ENCODE assay signal across 8 cellular contexts in the genomic region with DNA sequence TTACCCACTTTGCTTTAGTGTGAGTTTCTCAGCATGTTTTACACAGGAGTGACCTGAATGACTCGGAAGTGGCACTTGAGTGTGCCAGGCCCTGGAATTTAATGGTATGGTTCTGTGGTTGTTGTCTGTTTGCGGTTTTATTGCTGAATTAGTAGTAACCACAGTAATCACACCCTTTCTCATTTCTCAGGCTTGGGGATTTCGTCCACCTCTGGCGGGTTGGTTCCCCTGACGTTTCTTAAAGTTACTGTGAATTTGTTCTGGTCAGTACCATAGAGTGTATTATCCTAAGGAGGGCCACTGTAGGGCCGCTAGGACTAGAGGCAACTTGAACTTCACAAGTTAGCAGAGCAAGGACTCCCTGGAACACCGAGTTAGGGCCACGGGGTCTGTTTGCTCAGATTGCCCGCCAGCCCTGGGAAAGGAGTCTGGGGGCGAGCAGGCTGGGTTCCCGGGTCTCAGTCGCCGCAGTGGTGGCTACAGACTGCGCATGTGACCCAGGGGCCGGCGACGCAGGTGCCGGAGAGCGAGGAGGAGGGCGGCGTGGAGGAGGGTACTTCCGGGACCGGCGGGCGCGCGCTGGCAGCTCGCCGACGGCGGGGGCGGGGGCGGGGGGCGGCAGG. TPM values are rescaled to one million over a fixed set of nuclear protein-coding genes. Genes with fewer than 3 reads are reported as not detected.
DNase-seq lines count a peak whose midpoint lies in the region; TF ChIP-seq lines count a peak whose summit lies in the region.

No MANE protein-coding gene starts in this region.

- H3F3A ChIP-seq in GM23248 (ENCODE audit: insufficient read depth) = no peaks in the 10 kb centered on the region

- no peaks in the 10 kb centered on the region for H3K36me3 Mint-ChIP-seq in activated CD4-positive, alpha-beta T cell treated with anti-CD3 and anti-CD28 coated beads, Interleukin-2, amount 10 ng/mL, durations not matched to agents 7 days and 5 days (ENCODE audit: low read depth)

- CTCF ChIA-PET in activated CD4-positive, alpha-beta T cell treated with anti-CD3 and anti-CD28 coated beads, Interleukin-2, amount 10 ng/mL, durations not matched to agents 7 days and 5 days (lab: Charles Lee) = interaction anchor here (0.6 kb wide), 2 partner anchors 9 to 16 kb away, joined by 3 read pairs; no protein-coding TSS in a partner anchor

- H3K4me1 ChIP-seq in GM23248 (ENCODE audit: insufficient read depth) (no peaks in the 10 kb centered on the region), stomach smooth muscle (ENCODE audit: control insufficient read depth, insufficient read depth, low read length) (peaks cover 5% of the 10 kb centered on the region)

- peaks cover 7% of the 10 kb centered on the region for H3K27me3 Mint-ChIP-seq in activated CD4-positive, alpha-beta T cell treated with anti-CD3 and anti-CD28 coated beads, Interleukin-2, amount 10 ng/mL, durations not matched to agents 7 days and 5 days

- H4K20me1 ChIP-seq in GM23248 (ENCODE audit: insufficient read depth) = no peaks in the 10 kb centered on the region

- no peak overlapping the region for H3K4me2 ChIP-seq in GM23248 (ENCODE audit: unreplicated experiment)

- TF ChIP-seq CTCF in astrocyte of the cerebellum (IDR thresholded peaks at IDR 0.05; ENCODE audit: low read depth, low read length, missing control alignments) = no peak

- no peak overlapping the region for H3K27ac ChIP-seq in GM23248
- H3K27ac ChIP-seq in KOPT-K1 (ENCODE audit: low read depth, low read length, poor library complexity, severe bottlenecking) = peak overlapping the region; percentile 74
- peak overlapping the region; percentile 95 for H3K27ac ChIP-seq in layer of hippocampus (ENCODE audit: low read depth, low read length)
- peak overlapping the region; percentile 68 for H3K27ac ChIP-seq in stomach smooth muscle (ENCODE audit: low read length)

- H3K36me3 ChIP-seq in GM23248 (ENCODE audit: low read depth) (no peaks in the 10 kb centered on the region), KOPT-K1 (ENCODE audit: insufficient read depth, low read length) (no peaks in the 10 kb centered on the region), stomach smooth muscle (ENCODE audit: control insufficient read depth in 2 of 2, insufficient read depth in 2 of 2, low read length in 2 of 2) (no peaks in the 10 kb centered on the region)

- no peaks in the 10 kb centered on the region for H3K9me3 Mint-ChIP-seq in activated CD4-positive, alpha-beta T cell treated with anti-CD3 and anti-CD28 coated beads, Interleukin-2, amount 10 ng/mL, durations not matched to agents 7 days and 5 days

- POLR2A ChIA-PET in activated CD4-positive, alpha-beta T cell treated with anti-CD3 and anti-CD28 coated beads, Interleukin-2, amount 10 ng/mL, durations not matched to agents 7 days and 5 days (lab: Charles Lee) = interaction anchor here (0.6 to 0.9 kb wide), 2 partner anchors 16 to 86 kb away, joined by 3 to 4 read pairs; a partner anchor contains a TSS

- H3K27me3 ChIP-seq in GM23248 (replicated peaks; ENCODE audit: insufficient read depth) = peaks cover 71% of the 10 kb centered on the region
- no peaks in the 10 kb centered on the region for H3K27me3 ChIP-seq in layer of hippocampus (ENCODE audit: control insufficient read depth, insufficient read depth, low read length)
- no peaks in the 10 kb centered on the region for H3K27me3 ChIP-seq in stomach smooth muscle (ENCODE audit: control insufficient read depth in 1 of 2, insufficient read depth in 2 of 2, low read length in 2 of 2)

- H3K27ac Mint-ChIP-seq in activated CD4-positive, alpha-beta T cell treated with anti-CD3 and anti-CD28 coated beads, Interleukin-2, amount 10 ng/mL, durations not matched to agents 7 days and 5 days = peak overlapping the region; percentile 92

- peaks cover 44% of the 10 kb centered on the region for H3K4me1 Mint-ChIP-seq in activated CD4-positive, alpha-beta T cell treated with anti-CD3 and anti-CD28 coated beads, Interleukin-2, amount 10 ng/mL, durations not matched to agents 7 days and 5 days

- H3K4me3 Mint-ChIP-seq in activated CD4-positive, alpha-beta T cell treated with anti-CD3 and anti-CD28 coated beads, Interleukin-2, amount 10 ng/mL, durations not matched to agents 7 days and 5 days = peak overlapping the region; percentile 89

- no peak for DNase-seq in activated CD4-positive, alpha-beta T cell treated with anti-CD3 and anti-CD28 coated beads, Interleukin-2, amount 10 ng/mL, durations not matched to agents 7 days and 5 days
- no peak for DNase-seq in activated CD4-positive, alpha-beta T cell treated with anti-CD3 and anti-CD28 coated beads for 48 hours
- peak; percentile 3 for DNase-seq in GM23248
- DNase-seq in astrocyte of the cerebellum (ENCODE audit: low read depth) = no peak
- DNase-seq in GM03348 (ENCODE audit: low spot score) = no peak

- no peaks in the 10 kb centered on the region for H3K9me2 ChIP-seq in GM23248 (ENCODE audit: insufficient read depth)

- H3K79me2 ChIP-seq in GM23248 (ENCODE audit: insufficient read depth) = no peaks in the 10 kb centered on the region

- WGBS in GM23248 (ENCODE audit: low coverage in 1 of 2, low lambda C conversion rate in 2 of 2, missing lambda C conversion rate in 2 of 2), 2 experiments = 6 to 8% methylated on average over 20 to 34 of the region's 34 CpGs

- peak overlapping the region; percentile 58 for H2AFZ ChIP-seq in GM23248

- H3K4me3 ChIP-seq in GM23248 (peak overlapping the region; percentile 63), astrocyte of the cerebellum (ENCODE audit: low read depth, low read length) (peak overlapping the region; percentile 81), stomach smooth muscle (ENCODE audit: low read length in 2 of 2) (peak overlapping the region; percentile 65 to 81)

- no peak overlapping the region for H3K9ac ChIP-seq in GM23248
- peak overlapping the region; percentile 65 to 85 for H3K9ac ChIP-seq in stomach smooth muscle (ENCODE audit: low read length in 2 of 2)

- no peaks in the 10 kb centered on the region for H3K9me3 ChIP-seq in GM23248 (ENCODE audit: low read depth)
- no peaks in the 10 kb centered on the region for H3K9me3 ChIP-seq in KOPT-K1 (ENCODE audit: insufficient read depth, low read length, poor library complexity, severe bottlenecking)
- no peaks in the 10 kb centered on the region for H3K9me3 ChIP-seq in stomach smooth muscle (ENCODE audit: control insufficient read depth in 2 of 2, low read length in 2 of 2)

- in situ Hi-C loops in GM23248 (cut with MboI) (no loop called here), astrocyte of the cerebellum (cut with HindIII; ENCODE audit: low sequenced_read_pairs) (no loop called here)

RNA-seq across cellular contexts. Expression of a gene that starts 0.5 kb away (rescaled TPM):
- total RNA-seq in activated CD4-positive, alpha-beta T cell treated with anti-CD3 and anti-CD28 coated beads, Interleukin-2, amount 10 ng/mL, durations not matched to agents 7 days and 5 days = 1 to 10 TPM in 1 of 2 experiments, under 1 TPM in 1; 0.97 to 1.6 TPM
- total RNA-seq in GM23248 (2014; rRNA removed; shearing (Covaris generic)) = not detected in 2 replicates
- polyA plus RNA-seq in GM23248 (2016; fragmentation: Nextera tagmentation; extraction: Ambion mirVana) = not detected in 2 replicates

RNA-seq across cellular contexts. Expression of a gene that starts 26.3 kb away (rescaled TPM):
- 10 to 100 TPM; 34.3 to 42.7 TPM for total RNA-seq in activated CD4-positive, alpha-beta T cell treated with anti-CD3 and anti-CD28 coated beads, Interleukin-2, amount 10 ng/mL, durations not matched to agents 7 days and 5 days
- 7.2 and 24.5 TPM in 2 replicates for total RNA-seq in GM23248 (2014; rRNA removed; shearing (Covaris generic))
- polyA plus RNA-seq in GM23248 (2016; fragmentation: Nextera tagmentation; extraction: Ambion mirVana) = 79.5 and 83.4 TPM in 2 replicates
